Comparison of ENCODE assay signal across 26 cellular contexts in genomic region chr21:39728341-39728740, GRCh38. TPM values are rescaled to one million over a fixed set of nuclear protein-coding genes. Genes with fewer than 3 reads are reported as not detected.
"Had no signal": no experiment of that assay in that cellular context is flagged by ENCODE, and none has a peak within 500 bp of the region (broad histone marks: within the 10 kb centered on the region; RNA-seq: fewer than 3 reads in every experiment).

No MANE protein-coding gene starts in this region.

- H3K36me3 ChIP-seq: neutrophil, pancreas, right lobe of liver, sigmoid colon, stomach, thoracic aorta, thyroid gland, tibial nerve, upper lobe of right lung, uterus had no signal

- DNase-seq: naive thymus-derived CD8-positive, alpha-beta T cell; nephron progenitor cell; nucleus accumbens; pancreas; psoas muscle; right cardiac atrium; right lobe of liver; sigmoid colon; small intestine; stimulated activated CD4-positive, alpha-beta T cell treated with anti-CD3 and anti-CD28 coated beads, Interleukin-15, amount 100 ng/mL, for 24 hours; stimulated activated CD4-positive, alpha-beta T cell treated with anti-CD3 and anti-CD28 coated beads, Interleukin-2, amount 100 ng/mL, for 24 hours; stimulated activated CD4-positive, alpha-beta T cell treated with anti-CD3 and anti-CD28 coated beads, Interleukin-2, amount 100 ng/mL, for 48 hours; stimulated activated CD4-positive, alpha-beta T cell treated with anti-CD3 and anti-CD28 coated beads, Interleukin-4, amount 100 ng/mL, for 24 hours; stimulated activated naive B cell treated with anti-CD40 and anti-IgM and Interleukin-4, amounts not matched to agents 10 μg/mL and 1 μg/mL and 100 μg/mL, for 72 hours; stimulated activated naive CD4-positive, alpha-beta T cell treated with Interleukin-2 at 50 U/mL for 16 hours; stomach; thyroid gland; upper lobe of right lung; uterus had no signal

- H3K4me1 ChIP-seq: pancreas, psoas muscle, right lobe of liver, sigmoid colon, stomach, thyroid gland, upper lobe of right lung, uterus had no signal

- H3K9me3 ChIP-seq: neutrophil, pancreas, psoas muscle, right lobe of liver, sigmoid colon, thoracic aorta, thyroid gland, tibial nerve, upper lobe of right lung, uterus had no signal

- H3K27me3 ChIP-seq: neutrophil, pancreas, right lobe of liver, sigmoid colon, stomach, thyroid gland, tibial nerve, upper lobe of right lung, uterus had no signal

- H3K27ac ChIP-seq: neutrophil, pancreas, psoas muscle, right lobe of liver, sigmoid colon, stomach, thoracic aorta, thyroid gland, tibial nerve, upper lobe of right lung, uterus had no signal

- ATAC-seq: naive thymus-derived CD8-positive, alpha-beta T cell; natural killer cell treated with Interleukin-12 subunit alpha and Interleukin-12 subunit beta and Interleukin-15 and Interleukin-18, amount 100 ng/mL, for 72 hours; pancreas; psoas muscle; right cardiac atrium; right lobe of liver; stimulated activated effector memory CD8-positive, alpha-beta T cell treated with anti-CD3 and anti-CD28 coated beads, Interleukin-12 subunit alpha, Interleukin-12 subunit beta, amount 100 ng/mL, for 72 hours; stimulated activated naive B cell treated with anti-CD40 and anti-IgM and Interleukin-4, amounts not matched to agents 10 μg/mL and 1 μg/mL and 100 μg/mL, for 72 hours; upper lobe of right lung had no signal

- H3K4me3 ChIP-seq: pancreas, psoas muscle, right lobe of liver, sigmoid colon, stomach, thoracic aorta, thyroid gland, tibial nerve, upper lobe of right lung, uterus had no signal

RNA-seq across cellular contexts. Expression of gene IGSF5, which starts 16.6 kb away (rescaled TPM):
- total RNA-seq: naive thymus-derived CD8-positive, alpha-beta T cell; natural killer cell treated with Interleukin-12 subunit alpha and Interleukin-12 subunit beta and Interleukin-15 and Interleukin-18, amount 100 ng/mL, for 72 hours; omental fat pad; osteocyte; psoas muscle; right lobe of liver; stomach; thoracic aorta; tibial nerve; upper lobe of right lung had no signal
- polyA plus RNA-seq: naive thymus-derived CD8-positive, alpha-beta T cell; psoas muscle had no signal
